1 cellular context compared by ENCODE assay signal in genomic region chr17:27091043-27091497, GRCh38.
TF ChIP-seq lines count a peak whose summit lies in the region.

No MANE protein-coding gene starts in this region.

TF ChIP-seq in K562, 482 proteins besides CTCF, POLR2A, EP300 and RAD21 (continued from another document):
- TF ChIP-seq CHAMP1 (IDR thresholded peaks at IDR 0.05) (no peak), NR2C2 (CRISPR knock-in tag; IDR thresholded peaks at IDR 0.05) (peak; percentile 76), NR2C2 (tag; IDR thresholded peaks at IDR 0.05) (no peak), MAFF (IDR thresholded peaks at IDR 0.05; ENCODE audit: low read length) (peak; percentile 2; the same call in 1 of the 2 replicates), PTBP1 (IDR thresholded peaks at IDR 0.05; ENCODE audit: low read depth, low read length) (0 out of 2 replicates have a peak, but pooled peaks have one; percentile 19), PATZ1 (CRISPR knock-in tag; IDR thresholded peaks at IDR 0.05; ENCODE audit: borderline replicate concordance) (no peak), HCFC1 (IDR thresholded peaks at IDR 0.05; ENCODE audit: low read depth, low read length) (no peak), BRF2 (IDR thresholded peaks at IDR 0.05; ENCODE audit: borderline replicate concordance, insufficient read depth, insufficient read length) (no peak), PHF8 (IDR thresholded peaks at IDR 0.05; ENCODE audit: borderline replicate concordance, low read length) (no peak; the same call in 1 of the 2 replicates), KDM4B (IDR thresholded peaks at IDR 0.05; ENCODE audit: borderline replicate concordance in 2 of 2, low read depth in 1 of 2) (no peak), HNRNPLL (IDR thresholded peaks at IDR 0.05; ENCODE audit: low read depth, low read length, poor library complexity, severe bottlenecking) (peak; percentile 31), NBN (IDR thresholded peaks at IDR 0.05; ENCODE audit: low read depth) (no peak), RREB1 (CRISPR knock-in tag; IDR thresholded peaks at IDR 0.05) (no peak), TEAD1 (CRISPR knock-in tag; IDR thresholded peaks at IDR 0.05) (no peak), HNRNPUL1 (IDR thresholded peaks at IDR 0.05; ENCODE audit: low read length) (peak; percentile 48; the same call in 1 of the 2 replicates), ZNF57 (CRISPR knock-in tag; IDR thresholded peaks at IDR 0.05) (no peak), ZFX (CRISPR knock-in tag; IDR thresholded peaks at IDR 0.05) (peak; percentile 37; the same call in 1 of the 2 replicates), HLTF (IDR thresholded peaks at IDR 0.05) (no peak), GTF2E2 (tag; IDR thresholded peaks at IDR 0.05) (no peak), POLR2AphosphoS5 (IDR thresholded peaks at IDR 0.05; ENCODE audit: control insufficient read depth, insufficient read depth, low read depth, low read length) (0 out of 2 replicates have a peak, but pooled peaks have one; percentile 15), ZMIZ1 (IDR thresholded peaks at IDR 0.05; ENCODE audit: low read depth in 2 of 2, low read length in 2 of 2) (no peak), RBM17 (IDR thresholded peaks at IDR 0.05; ENCODE audit: borderline replicate concordance, low read depth, low read length) (no peak)
- TF ChIP-seq, protein P1, sequence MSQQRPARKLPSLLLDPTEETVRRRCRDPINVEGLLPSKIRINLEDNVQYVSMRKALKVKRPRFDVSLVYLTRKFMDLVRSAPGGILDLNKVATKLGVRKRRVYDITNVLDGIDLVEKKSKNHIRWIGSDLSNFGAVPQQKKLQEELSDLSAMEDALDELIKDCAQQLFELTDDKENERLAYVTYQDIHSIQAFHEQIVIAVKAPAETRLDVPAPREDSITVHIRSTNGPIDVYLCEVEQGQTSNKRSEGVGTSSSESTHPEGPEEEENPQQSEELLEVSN (IDR thresholded peaks at IDR 0.05; ENCODE audit: borderline replicate concordance in 1 of 2, extremely low read depth in 1 of 2, insufficient read depth in 1 of 2, insufficient read length in 1 of 2, low read depth in 1 of 2, low read length in 1 of 2, poor library complexity in 1 of 2, severe bottlenecking in 1 of 2) = no peak
- TF ChIP-seq, protein P2, sequence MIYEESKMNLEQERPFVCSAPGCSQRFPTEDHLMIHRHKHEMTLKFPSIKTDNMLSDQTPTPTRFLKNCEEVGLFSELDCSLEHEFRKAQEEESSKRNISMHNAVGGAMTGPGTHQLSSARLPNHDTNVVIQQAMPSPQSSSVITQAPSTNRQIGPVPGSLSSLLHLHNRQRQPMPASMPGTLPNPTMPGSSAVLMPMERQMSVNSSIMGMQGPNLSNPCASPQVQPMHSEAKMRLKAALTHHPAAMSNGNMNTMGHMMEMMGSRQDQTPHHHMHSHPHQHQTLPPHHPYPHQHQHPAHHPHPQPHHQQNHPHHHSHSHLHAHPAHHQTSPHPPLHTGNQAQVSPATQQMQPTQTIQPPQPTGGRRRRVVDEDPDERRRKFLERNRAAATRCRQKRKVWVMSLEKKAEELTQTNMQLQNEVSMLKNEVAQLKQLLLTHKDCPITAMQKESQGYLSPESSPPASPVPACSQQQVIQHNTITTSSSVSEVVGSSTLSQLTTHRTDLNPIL (CRISPR knock-in tag; IDR thresholded peaks at IDR 0.05) = no peak
- TF ChIP-seq, protein P3, sequence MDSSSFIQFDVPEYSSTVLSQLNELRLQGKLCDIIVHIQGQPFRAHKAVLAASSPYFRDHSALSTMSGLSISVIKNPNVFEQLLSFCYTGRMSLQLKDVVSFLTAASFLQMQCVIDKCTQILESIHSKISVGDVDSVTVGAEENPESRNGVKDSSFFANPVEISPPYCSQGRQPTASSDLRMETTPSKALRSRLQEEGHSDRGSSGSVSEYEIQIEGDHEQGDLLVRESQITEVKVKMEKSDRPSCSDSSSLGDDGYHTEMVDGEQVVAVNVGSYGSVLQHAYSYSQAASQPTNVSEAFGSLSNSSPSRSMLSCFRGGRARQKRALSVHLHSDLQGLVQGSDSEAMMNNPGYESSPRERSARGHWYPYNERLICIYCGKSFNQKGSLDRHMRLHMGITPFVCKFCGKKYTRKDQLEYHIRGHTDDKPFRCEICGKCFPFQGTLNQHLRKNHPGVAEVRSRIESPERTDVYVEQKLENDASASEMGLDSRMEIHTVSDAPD (CRISPR knock-in tag; IDR thresholded peaks at IDR 0.05) = no peak
- TF ChIP-seq, protein P4, sequence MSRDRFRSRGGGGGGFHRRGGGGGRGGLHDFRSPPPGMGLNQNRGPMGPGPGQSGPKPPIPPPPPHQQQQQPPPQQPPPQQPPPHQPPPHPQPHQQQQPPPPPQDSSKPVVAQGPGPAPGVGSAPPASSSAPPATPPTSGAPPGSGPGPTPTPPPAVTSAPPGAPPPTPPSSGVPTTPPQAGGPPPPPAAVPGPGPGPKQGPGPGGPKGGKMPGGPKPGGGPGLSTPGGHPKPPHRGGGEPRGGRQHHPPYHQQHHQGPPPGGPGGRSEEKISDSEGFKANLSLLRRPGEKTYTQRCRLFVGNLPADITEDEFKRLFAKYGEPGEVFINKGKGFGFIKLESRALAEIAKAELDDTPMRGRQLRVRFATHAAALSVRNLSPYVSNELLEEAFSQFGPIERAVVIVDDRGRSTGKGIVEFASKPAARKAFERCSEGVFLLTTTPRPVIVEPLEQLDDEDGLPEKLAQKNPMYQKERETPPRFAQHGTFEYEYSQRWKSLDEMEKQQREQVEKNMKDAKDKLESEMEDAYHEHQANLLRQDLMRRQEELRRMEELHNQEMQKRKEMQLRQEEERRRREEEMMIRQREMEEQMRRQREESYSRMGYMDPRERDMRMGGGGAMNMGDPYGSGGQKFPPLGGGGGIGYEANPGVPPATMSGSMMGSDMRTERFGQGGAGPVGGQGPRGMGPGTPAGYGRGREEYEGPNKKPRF (IDR thresholded peaks at IDR 0.05; ENCODE audit: low read depth, low read length) = peak; percentile 13; the same call in 1 of the 2 replicates
- TF ChIP-seq, protein P5, sequence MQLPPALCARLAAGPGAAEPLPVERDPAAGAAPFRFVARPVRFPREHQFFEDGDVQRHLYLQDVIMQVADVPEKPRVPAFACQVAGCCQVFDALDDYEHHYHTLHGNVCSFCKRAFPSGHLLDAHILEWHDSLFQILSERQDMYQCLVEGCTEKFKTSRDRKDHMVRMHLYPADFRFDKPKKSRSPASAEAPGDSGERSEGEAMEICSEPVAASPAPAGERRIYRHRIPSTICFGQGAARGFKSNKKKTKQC (CRISPR knock-in tag; IDR thresholded peaks at IDR 0.05) = no peak
